In the genomic region with DNA sequence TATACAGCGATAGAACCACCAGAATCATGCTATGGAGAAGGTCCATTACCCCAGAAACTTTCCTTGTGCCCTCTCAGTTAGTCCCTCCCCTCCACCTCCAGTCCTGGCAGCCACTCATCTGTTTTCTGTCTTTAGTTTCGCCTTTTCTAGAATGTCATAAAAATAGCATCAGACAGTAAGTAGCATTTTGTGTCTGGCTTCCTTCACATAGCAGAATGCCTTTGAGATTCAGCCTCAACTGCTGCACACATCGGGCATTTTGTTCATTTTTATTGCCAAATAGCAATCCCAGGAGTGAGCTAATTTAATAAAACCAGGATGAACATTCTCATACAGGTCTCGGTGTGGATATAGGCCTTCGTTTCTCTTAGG, we compare ENCODE assay signal across 20 cellular contexts.
A peak's percentile ranks its signal among the peaks of the same experiment; 100 is the strongest.
DNase-seq lines count a peak whose midpoint lies in the region; ATAC-seq and TF ChIP-seq lines count a peak whose summit lies in the region.
"Had no signal": no experiment of that assay in that cellular context is flagged by ENCODE, and none has a peak within 500 bp of the region (broad histone marks: within the 10 kb centered on the region; RNA-seq: fewer than 3 reads in every experiment).

No MANE protein-coding gene starts in this region.

- no peaks in the 10 kb centered on the region for H4K20me1 ChIP-seq in hepatocyte (ENCODE audit: insufficient read depth, poor library complexity, severe bottlenecking)

- no peaks in the 10 kb centered on the region for H3K79me2 ChIP-seq in hepatocyte

- H3K4me1 ChIP-seq in heart left ventricle, result peaks cover 16 to 89% (median 70%) of the 10 kb centered on the region in 12 donors
- H3K4me1 ChIP-seq in hepatocyte (ENCODE audit: insufficient read depth), result peaks cover 23% of the 10 kb centered on the region
- H3K4me1 ChIP-seq in sigmoid colon, result peaks cover 4 to 94% (median 87%) of the 10 kb centered on the region in 4 donors

- H3K9me2 ChIP-seq in hepatocyte (replicated peaks; ENCODE audit: insufficient read depth), result no peaks in the 10 kb centered on the region

- no peaks in the 10 kb centered on the region for H3K9me3 Mint-ChIP-seq in activated CD4-positive, alpha-beta memory T cell treated with anti-CD3 and anti-CD28 coated beads, Interleukin-2, amount 10 ng/mL, durations not matched to agents 7 days and 5 days
- H3K9me3 Mint-ChIP-seq: activated CD4-positive, alpha-beta T cell treated with anti-CD3 and anti-CD28 coated beads, Interleukin-2, amount 10 ng/mL, durations not matched to agents 24 days and 14 days had no signal

- TF ChIP-seq POLR2A in heart left ventricle (IDR thresholded peaks at IDR 0.05) (no peak), sigmoid colon (IDR thresholded peaks at IDR 0.05) (no peak)

- no peak for DNase-seq in heart left ventricle
- no peak for DNase-seq in Right ventricle myocardium inferior (ENCODE audit: missing footprints)
- DNase-seq in hepatocyte (ENCODE audit: low spot score), result no peak
- DNase-seq in sigmoid colon, result no peak
- no peak for DNase-seq in NCI-H1092 (lab: John Stamatoyannopoulos, UW)
- no peak for DNase-seq in activated CD4-positive, alpha-beta memory T cell treated with anti-CD3 and anti-CD28 coated beads, Interleukin-2, amount 10 ng/mL, durations not matched to agents 7 days and 5 days
- DNase-seq: activated CD4-positive, alpha-beta T cell treated with anti-CD3 and anti-CD28 coated beads, Interleukin-2, amount 10 ng/mL, durations not matched to agents 24 days and 14 days; activated naive CD4-positive, alpha-beta T cell treated with Interleukin-2 at 50 U/mL for 16 hours; CD4-positive, CD25-positive, alpha-beta regulatory T cell; DMS79; effector memory CD4-positive, alpha-beta T cell; foreskin fibroblast; MG63; NCI-H2029 treated with DMSO at 0.1 percent for 48 hours; NCI-H524 treated with DMSO at 0.1 percent for 48 hours; substantia nigra had no signal

- H3K27me3 Mint-ChIP-seq in activated CD4-positive, alpha-beta memory T cell treated with anti-CD3 and anti-CD28 coated beads, Interleukin-2, amount 10 ng/mL, durations not matched to agents 7 days and 5 days, result peaks cover 61% of the 10 kb centered on the region

- no peak for TF ChIP-seq CTCF in heart left ventricle (IDR thresholded peaks at IDR 0.05)
- TF ChIP-seq CTCF in hepatocyte (IDR thresholded peaks at IDR 0.05; ENCODE audit: poor library complexity), result no peak
- no peak for TF ChIP-seq CTCF in sigmoid colon (IDR thresholded peaks at IDR 0.05)

- CTCF ChIA-PET in activated CD4-positive, alpha-beta memory T cell treated with anti-CD3 and anti-CD28 coated beads, Interleukin-2, amount 10 ng/mL, durations not matched to agents 7 days and 5 days (lab: Charles Lee), result no interaction called here

- H3K36me3 ChIP-seq in heart left ventricle, result peaks cover 0 to 20% (median 0%) of the 10 kb centered on the region in 9 donors
- H3K36me3 ChIP-seq in hepatocyte (replicated peaks; ENCODE audit: insufficient read depth, low read depth), result no peaks in the 10 kb centered on the region
- peaks cover 0 to 11% (median 0%) of the 10 kb centered on the region in 4 donors for H3K36me3 ChIP-seq in sigmoid colon
- H3K36me3 ChIP-seq: MG63 had no signal

- peaks cover 5% of the 10 kb centered on the region for H3K4me1 Mint-ChIP-seq in activated CD4-positive, alpha-beta memory T cell treated with anti-CD3 and anti-CD28 coated beads, Interleukin-2, amount 10 ng/mL, durations not matched to agents 7 days and 5 days

- no peak for TF ChIP-seq EP300 in sigmoid colon (IDR thresholded peaks at IDR 0.05)

- peak overlapping the region in 11 of 12 donors; percentile 44 to 95 (median 78) for H3K27ac ChIP-seq in heart left ventricle
- H3K27ac ChIP-seq in hepatocyte, result peak overlapping the region; percentile 70
- H3K27ac ChIP-seq in sigmoid colon, result peak overlapping the region; percentile 87 to 98 (median 90)
- H3K27ac ChIP-seq: SK-N-MC had no signal

- POLR2A ChIA-PET in activated CD4-positive, alpha-beta memory T cell treated with anti-CD3 and anti-CD28 coated beads, Interleukin-2, amount 10 ng/mL, durations not matched to agents 7 days and 5 days (lab: Charles Lee), result no interaction called here

- no peak overlapping the region for H3K4me2 ChIP-seq in hepatocyte

- H3K9me3 ChIP-seq in heart left ventricle, result no peaks in the 10 kb centered on the region
- no peaks in the 10 kb centered on the region for H3K9me3 ChIP-seq in hepatocyte (ENCODE audit: low read depth)
- H3K9me3 ChIP-seq in sigmoid colon, result no peaks in the 10 kb centered on the region
- H3K9me3 ChIP-seq: MG63 had no signal

- peak in 2 of 4 donors; percentile 2 to 12 for ATAC-seq in heart left ventricle
- no peak for ATAC-seq in Right ventricle myocardium inferior
- no peak for ATAC-seq in GM18907 (IDR thresholded peaks at IDR 0.05; ENCODE audit: unreplicated experiment)
- no peak for ATAC-seq in GM19395 (IDR thresholded peaks at IDR 0.05; ENCODE audit: unreplicated experiment)
- ATAC-seq: HepG2 had no signal

- no peaks in the 10 kb centered on the region for H3K36me3 Mint-ChIP-seq in activated CD4-positive, alpha-beta memory T cell treated with anti-CD3 and anti-CD28 coated beads, Interleukin-2, amount 10 ng/mL, durations not matched to agents 7 days and 5 days (ENCODE audit: low read depth)
- H3K36me3 Mint-ChIP-seq: CD4-positive, CD25-positive, alpha-beta regulatory T cell had no signal

- no peak overlapping the region for H3K4me3 Mint-ChIP-seq in activated CD4-positive, alpha-beta memory T cell treated with anti-CD3 and anti-CD28 coated beads, Interleukin-2, amount 10 ng/mL, durations not matched to agents 7 days and 5 days
- H3K4me3 Mint-ChIP-seq: activated CD4-positive, alpha-beta T cell treated with anti-CD3 and anti-CD28 coated beads, Interleukin-2, amount 10 ng/mL, durations not matched to agents 24 days and 14 days; CD4-positive, CD25-positive, alpha-beta regulatory T cell had no signal

- no peak overlapping the region for H3K4me3 ChIP-seq in heart left ventricle
- no peak overlapping the region for H3K4me3 ChIP-seq in hepatocyte
- H3K4me3 ChIP-seq in sigmoid colon, result peak overlapping the region in 1 of 4 donors; percentile 16
- H3K4me3 ChIP-seq: MG63, SK-N-MC had no signal

- H3K27ac Mint-ChIP-seq in activated CD4-positive, alpha-beta memory T cell treated with anti-CD3 and anti-CD28 coated beads, Interleukin-2, amount 10 ng/mL, durations not matched to agents 7 days and 5 days, result no peak overlapping the region
- H3K27ac Mint-ChIP-seq: activated CD4-positive, alpha-beta T cell treated with anti-CD3 and anti-CD28 coated beads, Interleukin-2, amount 10 ng/mL, durations not matched to agents 24 days and 14 days; CD4-positive, CD25-positive, alpha-beta regulatory T cell had no signal

- intact Hi-C loops in heart left ventricle (cut with DNase I), result loop anchor here in 2 of 10 donors (5.0 to 10.0 kb wide), 2 partner anchors 110 to 113 kb away; partner anchors contain the start of genes COL4A1 (in 2 of the 2) and COL4A2 (in 2 of the 2)
- intact Hi-C loops in Right ventricle myocardium inferior (cut with DNase I), result no loop called here
- intact Hi-C loops in sigmoid colon (cut with DNase I), result no loop called here

- no peak overlapping the region for H2AFZ ChIP-seq in hepatocyte

- WGBS in heart left ventricle, 4 donors, result 33 to 43% (median 41%) methylated on average over 5 of the region's 5 CpGs
- WGBS in hepatocyte (ENCODE audit: low lambda C conversion rate, missing lambda C conversion rate), result 60% methylated on average over 5 of the region's 5 CpGs
- WGBS in sigmoid colon, 2 donors, result 83 to 88% methylated on average over 5 of the region's 5 CpGs

- H3K27me3 ChIP-seq in heart left ventricle (no peaks in the 10 kb centered on the region), hepatocyte (no peaks in the 10 kb centered on the region), sigmoid colon (no peaks in the 10 kb centered on the region)
- H3K27me3 ChIP-seq: MG63 had no signal
